30 cellular contexts compared by ENCODE assay signal in genomic region chr10:128630787-128631252, GRCh38.
DNase-seq lines count a peak whose midpoint lies in the region; ATAC-seq, FAIRE-seq and TF ChIP-seq lines count a peak whose summit lies in the region.
"Had no signal": no experiment of that assay in that cellular context is flagged by ENCODE, and none has a peak within 500 bp of the region (broad histone marks: within the 10 kb centered on the region; RNA-seq: fewer than 3 reads in every experiment).

No MANE protein-coding gene starts in this region.

- H3K4me3 ChIP-seq in MG63 (no peak overlapping the region), bronchial epithelial cell (ENCODE audit: low read depth, low read length) (no peak overlapping the region), mucosa of descending colon (no peak overlapping the region)
- no peak overlapping the region for H3K4me3 ChIP-seq in effector memory CD4-positive, alpha-beta T cell (ENCODE audit: insufficient read depth, low read depth, low read length, poor library complexity, severe bottlenecking)
- H3K4me3 ChIP-seq: A549, esophagus squamous epithelium, gastrocnemius medialis, hepatocyte, SJSA1, thoracic aorta had no signal

- ATAC-seq in mucosa of descending colon = peak; percentile 57
- ATAC-seq in GM21825 (IDR thresholded peaks at IDR 0.05; ENCODE audit: unreplicated experiment) = no peak
- ATAC-seq: A549; CD8-positive, alpha-beta T cell; gastrocnemius medialis; HepG2; stimulated activated naive CD8-positive, alpha-beta T cell treated with anti-CD3 and anti-CD28 coated beads, Interleukin-15, Interleukin-2, amounts not matched to agents 100 U/mL and 50 U/mL, for 24 hours had no signal

- no peak overlapping the region for H3K27ac ChIP-seq in effector memory CD4-positive, alpha-beta T cell (ENCODE audit: insufficient read depth, low read length, poor library complexity, severe bottlenecking)
- H3K27ac ChIP-seq: A549, esophagus squamous epithelium, gastrocnemius medialis, hepatocyte, HL-60, SJSA1, thoracic aorta had no signal

- no peaks in the 10 kb centered on the region for H3K9me3 ChIP-seq in MG63
- no peaks in the 10 kb centered on the region for H3K9me3 ChIP-seq in mucosa of descending colon
- H3K9me3 ChIP-seq in effector memory CD4-positive, alpha-beta T cell (ENCODE audit: control insufficient read depth, low read length) = no peaks in the 10 kb centered on the region
- H3K9me3 ChIP-seq: A549, esophagus squamous epithelium, gastrocnemius medialis, SJSA1, thoracic aorta had no signal

- FAIRE-seq in bronchial epithelial cell (lab: Jason Lieb, UNC) = no peak
- FAIRE-seq: A549, GM19239, HepG2 had no signal

- H3K27me3 ChIP-seq in MG63 (no peaks in the 10 kb centered on the region), bronchial epithelial cell (ENCODE audit: control insufficient read depth, insufficient read depth, low read length) (no peaks in the 10 kb centered on the region)
- no peaks in the 10 kb centered on the region for H3K27me3 ChIP-seq in effector memory CD4-positive, alpha-beta T cell (replicated peaks; ENCODE audit: control insufficient read depth, insufficient read depth, low read length, poor library complexity, severe bottlenecking)
- H3K27me3 ChIP-seq: esophagus squamous epithelium, gastrocnemius medialis, hepatocyte, SJSA1 had no signal

- H3K36me3 ChIP-seq in MG63 (no peaks in the 10 kb centered on the region), bronchial epithelial cell (ENCODE audit: control insufficient read depth, insufficient read depth, low read length) (no peaks in the 10 kb centered on the region), mucosa of descending colon (ENCODE audit: low read depth) (no peaks in the 10 kb centered on the region)
- H3K36me3 ChIP-seq in effector memory CD4-positive, alpha-beta T cell (ENCODE audit: control insufficient read depth, insufficient read depth, low read length) = no peaks in the 10 kb centered on the region
- H3K36me3 ChIP-seq: esophagus squamous epithelium, gastrocnemius medialis, SJSA1, thoracic aorta had no signal

- TF ChIP-seq CTCF in bronchial epithelial cell (IDR thresholded peaks at IDR 0.05; ENCODE audit: insufficient read depth, low read length, severe bottlenecking) (no peak), mucosa of descending colon (IDR thresholded peaks at IDR 0.05) (no peak)

- no peaks in the 10 kb centered on the region for H3K4me1 ChIP-seq in mucosa of descending colon (ENCODE audit: low read depth)
- H3K4me1 ChIP-seq in effector memory CD4-positive, alpha-beta T cell (ENCODE audit: control insufficient read depth, insufficient read depth, low read length, poor library complexity, severe bottlenecking) = no peaks in the 10 kb centered on the region
- H3K4me1 ChIP-seq: A549, esophagus squamous epithelium, SJSA1 had no signal

- intact Hi-C loops in mucosa of descending colon (cut with DNase I, micrococcal nuclease) (no loop called here), head of caudate nucleus (cut with DNase I) (no loop called here)

- peak; percentile 10 for DNase-seq in COLO829 (ENCODE audit: low spot score)
- peak; percentile 26 for DNase-seq in MG63
- peak; percentile 7 for DNase-seq in bronchial epithelial cell (ENCODE audit: low read depth)
- no peak for DNase-seq in mucosa of descending colon
- no peak for DNase-seq in NCI-H510A treated with DMSO at 0.1 percent for 48 hours (lab: John Stamatoyannopoulos, UW)
- no peak for DNase-seq in head of caudate nucleus
- DNase-seq in effector memory CD4-positive, alpha-beta T cell = no peak
- DNase-seq: activated CD4-positive, alpha-beta memory T cell treated with anti-CD3 and anti-CD28 coated beads, Interleukin-2, amount 10 ng/mL, durations not matched to agents 7 days and 5 days; activated CD8-positive, alpha-beta memory T cell treated with anti-CD3 and anti-CD28 coated beads, Interleukin-2, amount 50 U/mL, for 48 hours; CD8-positive, alpha-beta T cell; cortex of kidney; DMS153; esophagus squamous epithelium; gastrocnemius medialis; HFFc6; Kasumi-1; left cardiac atrium; NCI-H1092; NCI-H187; NCI-H2171 treated with DMSO at 0.1 percent for 48 hours; NCI-H526; stimulated activated naive CD8-positive, alpha-beta T cell treated with anti-CD3 and anti-CD28 coated beads, Interleukin-15, Interleukin-2, amounts not matched to agents 100 U/mL and 50 U/mL, for 24 hours had no signal

Comparison
In these comparisons a context has a peak if more than half of its experiments do, and no peak if none do; other contexts are left out.
1. DNase-seq: peak in COLO829 (single experiment), MG63 (single experiment) and bronchial epithelial cell (single experiment); none in mucosa of descending colon (0 of 3), NCI-H510A treated with DMSO at 0.1 percent for 48 hours (single experiment), head of caudate nucleus (0 of 42) and effector memory CD4-positive, alpha-beta T cell (0 of 3).